In genomic region chr16:50563989-50564388, GRCh38 we compare ENCODE assay signal across 24 cellular contexts. TPM values are rescaled to one million over a fixed set of nuclear protein-coding genes. Genes with fewer than 3 reads are reported as not detected.
"Had no signal": no experiment of that assay in that cellular context is flagged by ENCODE, and none has a peak within 500 bp of the region (broad histone marks: within the 10 kb centered on the region; RNA-seq: fewer than 3 reads in every experiment).

No MANE protein-coding gene starts in this region.

- H3K4me3 ChIP-seq: K562 had no signal

- H3K27ac Mint-ChIP-seq: IgD-negative memory B cell had no signal

- H3K27ac ChIP-seq: KMS-11, RWPE1 had no signal

- FAIRE-seq: K562 had no signal

- DNase-seq: Kasumi-1; MV-4-11; NCI-H1048; NCI-H1105; NCI-H1417; NCI-H1436 treated with DMSO at 0.1 percent for 48 hours; NCI-H1694; NCI-H187 treated with DMSO at 0.1 percent for 48 hours; NCI-H2029 treated with DMSO at 0.1 percent for 48 hours; NCI-H2171 treated with DMSO at 0.1 percent for 48 hours; NCI-H345; NCI-H524; NCI-H526 treated with DMSO at 0.1 percent for 48 hours; NCI-H748 treated with DMSO at 0.1 percent for 48 hours; NK-92 treated with Interleukin-12 subunit alpha and Interleukin-12 subunit beta, amount 100 ng/mL, for 24 hours; PC-3; SHP77; SK-N-SH; SW 1271 had no signal

- H3K4me2 ChIP-seq: KMS-11, SK-N-SH had no signal

- H3K9me3 ChIP-seq: SK-N-SH had no signal

- H3K9ac ChIP-seq: KMS-11, SK-N-SH had no signal

- ATAC-seq: K562, Panc1, PC-3 had no signal

- H3K36me3 Mint-ChIP-seq: IgD-negative memory B cell had no signal

- H3K27me3 Mint-ChIP-seq: IgD-negative memory B cell had no signal

RNA-seq across cellular contexts. Expression of gene NKD1, which starts 15.8 kb away (rescaled TPM):
- polyA plus RNA-seq: IgD-negative memory B cell had no signal
